ENCODE assay signal across 25 cellular contexts in genomic region chr12:121090576-121091125, GRCh38. TPM values are rescaled to one million over a fixed set of nuclear protein-coding genes. Genes with fewer than 3 reads are reported as not detected.
"Had no signal": no experiment of that assay in that cellular context is flagged by ENCODE, and none has a peak within 500 bp of the region (broad histone marks: within the 10 kb centered on the region; RNA-seq: fewer than 3 reads in every experiment).

No MANE protein-coding gene starts in this region.

- H3K27me3 Mint-ChIP-seq: naive thymus-derived CD8-positive, alpha-beta T cell had no signal

- H3K9me3 ChIP-seq: heart left ventricle, left lung, lower lobe of right lung, mucosa of descending colon, pancreas, prostate gland, right lobe of liver, testis, tibial nerve, upper lobe of right lung, vagina had no signal

- FAIRE-seq: frontal cortex, islet of Langerhans, pancreas had no signal

- H3K27me3 ChIP-seq: dorsolateral prefrontal cortex, heart left ventricle, pancreas, right lobe of liver, testis, tibial nerve, upper lobe of right lung, vagina had no signal

- ATAC-seq: left lung; lower lobe of right lung; mucosa of descending colon; naive thymus-derived CD8-positive, alpha-beta T cell; pancreas; stimulated activated effector memory CD8-positive, alpha-beta T cell treated with anti-CD3 and anti-CD28 coated beads, Interleukin-12 subunit alpha, Interleukin-12 subunit beta, amount 100 ng/mL, for 72 hours; stimulated activated naive CD8-positive, alpha-beta T cell treated with anti-CD3 and anti-CD28 coated beads, Interleukin-15, amount 100 ng/mL, for 72 hours; upper lobe of right lung had no signal

- H3K4me3 Mint-ChIP-seq: naive thymus-derived CD8-positive, alpha-beta T cell; neural crest cell; stimulated activated effector memory CD8-positive, alpha-beta T cell treated with anti-CD3 and anti-CD28 coated beads, Interleukin-12 subunit alpha, Interleukin-12 subunit beta, amount 100 ng/mL, for 72 hours; stimulated activated naive CD8-positive, alpha-beta T cell treated with anti-CD3 and anti-CD28 coated beads, Interleukin-15, amount 100 ng/mL, for 72 hours had no signal

- H3K27ac ChIP-seq: dorsolateral prefrontal cortex, heart left ventricle, left lung, lower lobe of right lung, pancreas, prostate gland, testis, tibial nerve, upper lobe of right lung, vagina had no signal

- H3K36me3 Mint-ChIP-seq: naive thymus-derived CD8-positive, alpha-beta T cell; stimulated activated effector memory CD8-positive, alpha-beta T cell treated with anti-CD3 and anti-CD28 coated beads, Interleukin-12 subunit alpha, Interleukin-12 subunit beta, amount 100 ng/mL, for 72 hours had no signal

- H3K9me3 Mint-ChIP-seq: naive thymus-derived CD8-positive, alpha-beta T cell; neural crest cell; stimulated activated effector memory CD8-positive, alpha-beta T cell treated with anti-CD3 and anti-CD28 coated beads, Interleukin-12 subunit alpha, Interleukin-12 subunit beta, amount 100 ng/mL, for 72 hours; stimulated activated naive CD8-positive, alpha-beta T cell treated with anti-CD3 and anti-CD28 coated beads, Interleukin-15, amount 100 ng/mL, for 72 hours had no signal

- H3K4me3 ChIP-seq: dorsolateral prefrontal cortex, heart left ventricle, left lung, lower lobe of right lung, mucosa of descending colon, pancreas, prostate gland, right lobe of liver, testis, tibial nerve, upper lobe of right lung, vagina had no signal

- H3K27ac Mint-ChIP-seq: stimulated activated naive CD8-positive, alpha-beta T cell treated with anti-CD3 and anti-CD28 coated beads, Interleukin-15, amount 100 ng/mL, for 72 hours had no signal

- DNase-seq: cortex of kidney; dorsolateral prefrontal cortex; effector CD8-positive, alpha-beta T cell; heart left ventricle; hypothalamus; left lung; lower lobe of right lung; mesenchymal stem cell; mucosa of descending colon; naive thymus-derived CD8-positive, alpha-beta T cell; nucleus accumbens; pancreas; right lobe of liver; stimulated activated CD4-positive, alpha-beta T cell treated with anti-CD3 and anti-CD28 coated beads, Interleukin-4, amount 100 ng/mL, for 1 hour; stimulated activated CD8-positive, alpha-beta memory T cell treated with anti-CD3 and anti-CD28 coated beads, Interleukin-4, amount 100 ng/mL, for 48 hours; stimulated activated naive CD8-positive, alpha-beta T cell treated with anti-CD3 and anti-CD28 coated beads, Interleukin-15, amount 100 ng/mL, for 72 hours; testis; upper lobe of right lung had no signal

- H3K36me3 ChIP-seq: heart left ventricle, left lung, lower lobe of right lung, pancreas, prostate gland, right lobe of liver, tibial nerve, upper lobe of right lung, vagina had no signal

RNA-seq across cellular contexts. Expression of gene OASL, which starts 51.6 kb away (rescaled TPM):
- total RNA-seq: frontal cortex, neural crest cell had no signal
